22 cellular contexts compared by ENCODE assay signal in the genomic region with DNA sequence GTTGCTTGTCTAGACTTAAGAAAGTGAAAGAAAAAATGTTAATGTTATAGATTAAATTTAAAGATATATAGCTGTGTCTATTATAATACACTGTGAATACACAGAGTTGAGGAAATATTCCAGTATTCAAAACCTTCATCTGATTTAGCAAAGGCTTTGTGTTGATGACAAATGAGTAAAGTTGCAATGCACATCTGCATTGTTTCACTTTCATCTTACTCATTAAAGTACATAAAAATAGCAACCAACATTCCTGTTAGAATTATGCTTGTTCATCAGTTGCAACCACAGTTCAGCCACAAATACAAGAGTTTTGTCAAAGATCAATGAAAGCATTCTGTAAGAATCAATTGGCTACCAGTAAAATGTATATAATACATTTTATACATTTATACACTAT.
"Had no signal": no experiment of that assay in that cellular context is flagged by ENCODE, and none has a peak within 500 bp of the region (broad histone marks: within the 10 kb centered on the region; RNA-seq: fewer than 3 reads in every experiment).

No MANE protein-coding gene starts in this region.

- ATAC-seq: activated CD4-positive, CD25-positive, alpha-beta regulatory T cell treated with anti-CD3 and anti-CD28 coated beads, Interleukin-2, amount 50 U/mL, for 24 hours; esophagus mucosa; left ventricle myocardium superior; mucosa of descending colon; natural killer cell treated with Interleukin-12 subunit alpha and Interleukin-12 subunit beta and Interleukin-15 and Interleukin-18, amount 100 ng/mL, for 72 hours; right cardiac atrium had no signal

- H3K36me3 ChIP-seq: brain microvascular endothelial cell, tibial nerve, WERI-Rb-1 had no signal

- H3K27ac ChIP-seq: brain microvascular endothelial cell, tibial nerve, WERI-Rb-1 had no signal

- H3K27me3 ChIP-seq: brain microvascular endothelial cell, tibial nerve had no signal

- H3K4me1 ChIP-seq: tibial nerve had no signal

- H3K4me3 ChIP-seq: mucosa of descending colon, tibial nerve had no signal

- DNase-seq: activated CD4-positive, alpha-beta T cell treated with anti-CD3 and anti-CD28 coated beads for 48 hours; activated CD4-positive, alpha-beta T cell treated with anti-CD3 and anti-CD28 coated beads, Interleukin-2, amount 50 U/mL, for 48 hours; activated CD8-positive, alpha-beta memory T cell treated with anti-CD3 and anti-CD28 coated beads for 24 hours; activated gamma-delta T cell; activated naive CD4-positive, alpha-beta T cell treated with anti-CD3 and anti-CD28 coated beads, Interleukin-2, amount 10 ng/mL, durations not matched to agents 7 days and 5 days; activated naive CD8-positive, alpha-beta T cell treated with anti-CD3 and anti-CD28 coated beads, Interleukin-2, amount 10 ng/mL, durations not matched to agents 7 days and 5 days; activated T-cell treated with anti-CD3 and anti-CD28 coated beads, Interleukin-2, amount 50 U/mL, for 1 hour; amniotic stem cell; brain microvascular endothelial cell; caudate nucleus; endodermal cell; left ventricle myocardium superior; mucosa of descending colon; right cardiac atrium; stimulated activated CD4-positive, alpha-beta T cell treated with anti-CD3 and anti-CD28 coated beads, Interleukin-2, amount 100 ng/mL, for 48 hours; stimulated activated naive CD4-positive, alpha-beta T cell treated with Interleukin-2 at 50 U/mL for 16 hours; T1000; WERI-Rb-1 had no signal

- H3K9me3 ChIP-seq: mucosa of descending colon, tibial nerve had no signal
